ENCODE assay signal across 8 cellular contexts in genomic region chr6:2999621-3000455, GRCh38. TPM values are rescaled to one million over a fixed set of nuclear protein-coding genes. Genes with fewer than 3 reads are reported as not detected.
DNase-seq lines count a peak whose midpoint lies in the region; ATAC-seq and TF ChIP-seq lines count a peak whose summit lies in the region.

NQO2 (plus strand) TSS chr6:2999894; CDS start chr6:3006553, 6,659 bp downstream.

- H3K27me3 Mint-ChIP-seq in IgD-negative memory B cell = no peaks in the 10 kb centered on the region
- no peaks in the 10 kb centered on the region for H3K27me3 Mint-ChIP-seq in naive thymus-derived CD8-positive, alpha-beta T cell
- H3K27me3 Mint-ChIP-seq in stimulated activated naive B cell treated with anti-CD40 and anti-IgM and Interleukin-4, amounts not matched to agents 10 μg/mL and 1 μg/mL and 100 μg/mL, for 72 hours = no peaks in the 10 kb centered on the region

- H3K4me3 Mint-ChIP-seq in IgD-negative memory B cell = peak within 1 kb of the TSS; percentile 88 to 94 (median 90)
- peak within 1 kb of the TSS; percentile 85 to 97 (median 90) for H3K4me3 Mint-ChIP-seq in naive thymus-derived CD8-positive, alpha-beta T cell
- H3K4me3 Mint-ChIP-seq in stimulated activated naive B cell treated with anti-CD40 and anti-IgM and Interleukin-4, amounts not matched to agents 10 μg/mL and 1 μg/mL and 100 μg/mL, for 72 hours = peak within 1 kb of the TSS; percentile 85 to 96

- peak within 1 kb of the TSS; percentile 90 for H2AFZ ChIP-seq in fibroblast of lung (ENCODE audit: low read length)

- POLR2A ChIA-PET in naive thymus-derived CD8-positive, alpha-beta T cell (lab: Charles Lee) = interaction anchor here (0.6 to 5.6 kb wide), 19 partner anchors 10 to 259 kb away, joined by 3 to 53 read pairs (median 4); partner anchors contain the start of genes PSMG4, RIPK1 and WRNIP1

- H4K20me1 ChIP-seq in fibroblast of lung (ENCODE audit: control insufficient read depth, extremely low read depth, insufficient read depth, low read length) = no peaks in the 10 kb centered on the region

- TF ChIP-seq CTCF in fibroblast of lung (conservative IDR thresholded peaks at IDR 0.05 in 1 of 2, IDR thresholded peaks at IDR 0.05 in 1 of 2; ENCODE audit: low read depth in 1 of 2, low read length in 2 of 2) = no peak

- no peaks in the 10 kb centered on the region for H3K9me3 ChIP-seq in fibroblast of lung (ENCODE audit: control insufficient read depth, insufficient read depth, low read depth, low read length)

- no peaks in the 10 kb centered on the region for H3K79me2 ChIP-seq in fibroblast of lung (ENCODE audit: control insufficient read depth, insufficient read depth, low read length)

- peak within 1 kb of the TSS; percentile 76 for H3K9ac ChIP-seq in fibroblast of lung (ENCODE audit: insufficient read depth, low read length)

- no peaks in the 10 kb centered on the region for H3K36me3 Mint-ChIP-seq in IgD-negative memory B cell
- H3K36me3 Mint-ChIP-seq in naive thymus-derived CD8-positive, alpha-beta T cell = peaks cover 0 to 6% (median 1%) of the 10 kb centered on the region in 3 donors
- H3K36me3 Mint-ChIP-seq in stimulated activated naive B cell treated with anti-CD40 and anti-IgM and Interleukin-4, amounts not matched to agents 10 μg/mL and 1 μg/mL and 100 μg/mL, for 72 hours = peaks cover 9 to 10% of the 10 kb centered on the region in 2 donors

- H3K4me2 ChIP-seq in fibroblast of lung (ENCODE audit: extremely low read depth, insufficient read depth, low read length) = peak within 1 kb of the TSS; percentile 95

- H3K4me1 Mint-ChIP-seq in IgD-negative memory B cell = peaks cover 15 to 22% (median 21%) of the 10 kb centered on the region in 3 donors
- peaks cover 11 to 29% (median 25%) of the 10 kb centered on the region in 4 donors for H3K4me1 Mint-ChIP-seq in naive thymus-derived CD8-positive, alpha-beta T cell
- H3K4me1 Mint-ChIP-seq in stimulated activated naive B cell treated with anti-CD40 and anti-IgM and Interleukin-4, amounts not matched to agents 10 μg/mL and 1 μg/mL and 100 μg/mL, for 72 hours = peaks cover 15 to 22% of the 10 kb centered on the region in 2 donors

- peaks cover 2% of the 10 kb centered on the region for H3K36me3 ChIP-seq in fibroblast of lung (ENCODE audit: control insufficient read depth, insufficient read depth, low read length)

- DNase-seq in DMS114 treated with DMSO at 0.1 percent for 48 hours (lab: John Stamatoyannopoulos, UW; ENCODE audit: unreplicated experiment) = peak; percentile 77
- peak; percentile 79 for DNase-seq in RPMI7951 (ENCODE audit: low read depth)
- peak; percentile 86 to 87 for DNase-seq in activated T-helper 1 cell treated with anti-CD3 and anti-CD28 coated beads, Interleukin-2, amount 50 U/mL, for 16 hours (ENCODE audit: low read depth in 1 of 2, low spot score in 1 of 2)
- DNase-seq in fibroblast of lung (ENCODE audit: low read depth in 2 of 2) = peak; percentile 65 to 85
- peak; percentile 73 to 93 (median 85) for DNase-seq in naive thymus-derived CD8-positive, alpha-beta T cell
- peak; percentile 73 for DNase-seq in stimulated activated naive B cell treated with anti-CD40 and anti-IgM and Interleukin-4, amounts not matched to agents 10 μg/mL and 1 μg/mL and 100 μg/mL, for 72 hours

- H3K9me3 Mint-ChIP-seq in IgD-negative memory B cell = no peaks in the 10 kb centered on the region
- no peaks in the 10 kb centered on the region for H3K9me3 Mint-ChIP-seq in naive thymus-derived CD8-positive, alpha-beta T cell
- no peaks in the 10 kb centered on the region for H3K9me3 Mint-ChIP-seq in stimulated activated naive B cell treated with anti-CD40 and anti-IgM and Interleukin-4, amounts not matched to agents 10 μg/mL and 1 μg/mL and 100 μg/mL, for 72 hours

- H3K27ac Mint-ChIP-seq in IgD-negative memory B cell = peak within 1 kb of the TSS; percentile 71 to 91 (median 86)
- H3K27ac Mint-ChIP-seq in naive thymus-derived CD8-positive, alpha-beta T cell = peak within 1 kb of the TSS; percentile 81 to 97 (median 92)
- peak within 1 kb of the TSS; percentile 81 for H3K27ac Mint-ChIP-seq in stimulated activated naive B cell treated with anti-CD40 and anti-IgM and Interleukin-4, amounts not matched to agents 10 μg/mL and 1 μg/mL and 100 μg/mL, for 72 hours

- H3K27me3 ChIP-seq in fibroblast of lung (ENCODE audit: control insufficient read depth, insufficient read depth, low read length) = no peaks in the 10 kb centered on the region

- ATAC-seq in GM21528 (IDR thresholded peaks at IDR 0.05; ENCODE audit: low FRiP score, unreplicated experiment) = peak; percentile 68
- peak; percentile 72 to 79 for ATAC-seq in naive thymus-derived CD8-positive, alpha-beta T cell
- peak; percentile 78 to 85 for ATAC-seq in stimulated activated naive B cell treated with anti-CD40 and anti-IgM and Interleukin-4, amounts not matched to agents 10 μg/mL and 1 μg/mL and 100 μg/mL, for 72 hours (replicated peaks)

- peak within 1 kb of the TSS; percentile 69 to 87 (median 74) for H3K4me3 ChIP-seq in fibroblast of lung (replicated peaks in 1 of 4; ENCODE audit: control extremely low read depth in 1 of 4, insufficient read depth in 1 of 4, low read depth in 3 of 4, low read length in 4 of 4)

- H3K4me1 ChIP-seq in fibroblast of lung (ENCODE audit: control insufficient read depth, extremely low read depth, insufficient read depth, low read length) = peaks cover 8% of the 10 kb centered on the region

- H3K27ac ChIP-seq in fibroblast of lung (ENCODE audit: insufficient read depth, low read length) = peak within 1 kb of the TSS; percentile 77

RNA-seq across cellular contexts. Expression of gene NQO2, which starts in this region (rescaled TPM):
- polyA plus RNA-seq in IgD-negative memory B cell (27.6 TPM), fibroblast of lung (13.5 and 40.8 TPM in 2 replicates)
- total RNA-seq in RPMI7951 (2014; rRNA removed; shearing (Covaris generic)) = 42.3 and 52.9 TPM in 2 replicates
- total RNA-seq in fibroblast of lung = 12.1 and 18.7 TPM in 2 replicates
- polyA plus RNA-seq in fibroblast of lung (2012) = 15.2 and 45.3 TPM in 2 replicates
- 5.3 and 9.2 TPM in 2 replicates for polyA minus RNA-seq in fibroblast of lung (ENCODE audit: low replicate concordance)
- total RNA-seq in naive thymus-derived CD8-positive, alpha-beta T cell = 10 to 100 TPM; 21.0 to 21.4 TPM
- polyA plus RNA-seq in naive thymus-derived CD8-positive, alpha-beta T cell = 10 to 100 TPM; 37.9 to 48.1 (median 39.0) TPM

Comparison
In these comparisons a context has a peak if more than half of its experiments do, and no peak if none do; other contexts are left out.
1. Peak in every context shown above with its lines: DNase-seq, ATAC-seq, H3K4me3 ChIP-seq and H3K27ac ChIP-seq.